Comparison of ENCODE assay signal across 24 cellular contexts in the genomic region with DNA sequence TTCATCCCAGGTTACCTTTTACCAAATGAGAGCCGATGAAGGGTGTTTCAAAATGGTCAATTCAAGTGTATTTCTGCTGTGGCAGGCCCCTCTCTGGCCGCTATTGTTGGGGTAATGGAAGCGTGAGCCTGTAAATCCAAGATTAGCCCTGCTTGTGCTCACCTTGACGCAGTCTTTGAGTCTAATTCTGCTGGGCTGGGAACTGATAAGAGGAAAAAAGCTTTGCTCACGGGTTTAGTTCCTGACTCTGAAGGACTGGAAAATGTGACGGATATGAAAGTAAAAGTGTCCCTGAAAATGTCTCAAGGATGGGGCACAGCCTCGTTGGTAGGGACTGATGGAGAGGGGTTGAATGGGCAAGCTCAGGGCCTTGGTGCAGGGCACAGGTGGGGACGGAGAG.
DNase-seq lines count a peak whose midpoint lies in the region; ATAC-seq and TF ChIP-seq lines count a peak whose summit lies in the region.
"Had no signal": no experiment of that assay in that cellular context is flagged by ENCODE, and none has a peak within 500 bp of the region (broad histone marks: within the 10 kb centered on the region; RNA-seq: fewer than 3 reads in every experiment).

No MANE protein-coding gene starts in this region.

- H4K20me1 ChIP-seq in hepatocyte (ENCODE audit: insufficient read depth, poor library complexity, severe bottlenecking): no peaks in the 10 kb centered on the region

- H3K4me3 ChIP-seq in WERI-Rb-1 (ENCODE audit: low read depth, low read length): no peak overlapping the region
- no peak overlapping the region for H3K4me3 ChIP-seq in hepatocyte
- H3K4me3 ChIP-seq: GM23248, PC-9 had no signal

- H3K36me3 ChIP-seq in WERI-Rb-1: no peaks in the 10 kb centered on the region
- no peaks in the 10 kb centered on the region for H3K36me3 ChIP-seq in hepatocyte (replicated peaks; ENCODE audit: insufficient read depth, low read depth)

- peaks cover 5% of the 10 kb centered on the region for H3K27me3 Mint-ChIP-seq in progenitor cell of endocrine pancreas

- no peak overlapping the region for H3K4me2 ChIP-seq in hepatocyte
- H3K4me2 ChIP-seq: PC-9 had no signal

- DNase-seq in NCI-H82 (lab: John Stamatoyannopoulos, UW): peak; percentile 8
- DNase-seq in NCI-H82 treated with DMSO at 0.1 percent for 48 hours (lab: John Stamatoyannopoulos, UW; ENCODE audit: unreplicated experiment): no peak
- DNase-seq in WERI-Rb-1: peak; percentile 8
- DNase-seq in hepatocyte (ENCODE audit: low spot score): peak; percentile 28
- DNase-seq in progenitor cell of endocrine pancreas (ENCODE audit: low spot score, unreplicated experiment): no peak
- no peak for DNase-seq in KG1 (lab: John Stamatoyannopoulos, UW)
- DNase-seq: 8988T; Calu3; DMS79 treated with DMSO at 0.1 percent for 48 hours; GF-D8; NCI-H1048; NCI-H1417; NCI-H1694; NCI-H2227 treated with DMSO at 0.1 percent for 48 hours; NCI-H510A; NCI-H69; NK-92 treated with Interleukin-12 subunit alpha and Interleukin-12 subunit beta, amount 100 ng/mL, for 24 hours; PC-9 had no signal

- no peaks in the 10 kb centered on the region for H3K36me3 Mint-ChIP-seq in progenitor cell of endocrine pancreas (ENCODE audit: insufficient read depth)
- H3K36me3 Mint-ChIP-seq: IgD-negative memory B cell had no signal

- TF ChIP-seq CTCF in WERI-Rb-1 (IDR thresholded peaks at IDR 0.05; ENCODE audit: low read depth, low read length) (no peak), hepatocyte (IDR thresholded peaks at IDR 0.05; ENCODE audit: poor library complexity) (no peak), progenitor cell of endocrine pancreas (IDR thresholded peaks at IDR 0.05; ENCODE audit: unreplicated experiment) (no peak)

- H3K4me3 Mint-ChIP-seq in progenitor cell of endocrine pancreas (ENCODE audit: low read depth): no peak overlapping the region

- no peaks in the 10 kb centered on the region for H3K27me3 ChIP-seq in WERI-Rb-1 (ENCODE audit: insufficient read depth, low read depth, severe bottlenecking)
- H3K27me3 ChIP-seq in hepatocyte: no peaks in the 10 kb centered on the region

- peaks cover 7% of the 10 kb centered on the region for H3K4me1 ChIP-seq in hepatocyte (ENCODE audit: insufficient read depth)

- H3K9me3 ChIP-seq in WERI-Rb-1 (ENCODE audit: severe bottlenecking) (no peaks in the 10 kb centered on the region), hepatocyte (ENCODE audit: low read depth) (no peaks in the 10 kb centered on the region)

- H3K27ac Mint-ChIP-seq in progenitor cell of endocrine pancreas: peak overlapping the region; percentile 28
- H3K27ac Mint-ChIP-seq: IgD-negative memory B cell had no signal

- 64% methylated on average over 8 of the region's 8 CpGs for WGBS in hepatocyte (ENCODE audit: low lambda C conversion rate, missing lambda C conversion rate)

- no peak for ATAC-seq in GM21526 (IDR thresholded peaks at IDR 0.05; ENCODE audit: low FRiP score, unreplicated experiment)
- no peak for ATAC-seq in GM18505 (IDR thresholded peaks at IDR 0.05; ENCODE audit: unreplicated experiment)
- ATAC-seq: HCT116, Right ventricle myocardium inferior had no signal

- TF ChIP-seq POLR2A in GM18505 (IDR thresholded peaks at IDR 0.05; ENCODE audit: borderline replicate concordance, extremely low read depth, insufficient read depth, insufficient read length): no peak

- no peak overlapping the region for H2AFZ ChIP-seq in hepatocyte
- H2AFZ ChIP-seq: GM23248, PC-9 had no signal

- no peaks in the 10 kb centered on the region for H3K9me2 ChIP-seq in hepatocyte (replicated peaks; ENCODE audit: insufficient read depth)

- H3K79me2 ChIP-seq in hepatocyte: no peaks in the 10 kb centered on the region

- peaks cover 9% of the 10 kb centered on the region for H3K4me1 Mint-ChIP-seq in progenitor cell of endocrine pancreas (ENCODE audit: low read depth)
- H3K4me1 Mint-ChIP-seq: IgD-negative memory B cell had no signal

- H3K9me3 Mint-ChIP-seq in progenitor cell of endocrine pancreas (ENCODE audit: low read depth): no peaks in the 10 kb centered on the region
- H3K9me3 Mint-ChIP-seq: IgD-negative memory B cell had no signal

- H3K27ac ChIP-seq in WERI-Rb-1 (no peak overlapping the region), hepatocyte (no peak overlapping the region)
- H3K27ac ChIP-seq: GM23248, PC-9 had no signal

Comparison
In these comparisons a context has a peak if more than half of its experiments do, and no peak if none do; other contexts are left out.
1. DNase-seq: peak in NCI-H82 (single experiment), WERI-Rb-1 (single experiment) and hepatocyte (single experiment); none in NCI-H82 treated with DMSO at 0.1 percent for 48 hours (single experiment), progenitor cell of endocrine pancreas (single experiment) and KG1 (single experiment).